25 cellular contexts compared by ENCODE assay signal in genomic region chr4:82969414-82969813, GRCh38.
"Had no signal": no experiment of that assay in that cellular context is flagged by ENCODE, and none has a peak within 500 bp of the region (broad histone marks: within the 10 kb centered on the region; RNA-seq: fewer than 3 reads in every experiment).

No MANE protein-coding gene starts in this region.

- ATAC-seq: activated CD4-positive, CD25-positive, alpha-beta regulatory T cell treated with anti-CD3 and anti-CD28 coated beads, Interleukin-2, amount 50 U/mL, for 24 hours; activated naive CD4-positive, alpha-beta T cell treated with anti-CD3 and anti-CD28 coated beads, Interleukin-2, amount 50 U/mL, for 72 hours; foreskin keratinocyte; left lung; naive thymus-derived CD8-positive, alpha-beta T cell had no signal

- H3K27me3 ChIP-seq: foreskin keratinocyte, left lung, neutrophil, ovary, spleen, vagina had no signal

- H3K27me3 Mint-ChIP-seq: activated CD4-positive, alpha-beta memory T cell treated with anti-CD3 and anti-CD28 coated beads, Interleukin-2, amount 10 ng/mL, durations not matched to agents 7 days and 5 days; activated CD4-positive, alpha-beta T cell treated with anti-CD3 and anti-CD28 coated beads, Interleukin-2, amount 10 ng/mL, durations not matched to agents 24 days and 14 days; brain; naive thymus-derived CD8-positive, alpha-beta T cell; type B pancreatic cell had no signal

- H3K27ac ChIP-seq: foreskin keratinocyte, left lung, neutrophil, ovary, prostate gland, spleen, thoracic aorta, vagina, VCaP had no signal

- H3K27ac Mint-ChIP-seq: activated CD4-positive, alpha-beta memory T cell treated with anti-CD3 and anti-CD28 coated beads, Interleukin-2, amount 10 ng/mL, durations not matched to agents 7 days and 5 days; activated CD4-positive, alpha-beta T cell treated with anti-CD3 and anti-CD28 coated beads, Interleukin-2, amount 10 ng/mL, durations not matched to agents 24 days and 14 days; activated T-helper 1 cell treated with anti-CD3 and anti-CD28 coated beads, Interleukin-12 subunit alpha, Interleukin-12 subunit beta, Interleukin-2, Interleukin-4 antibody, amounts not matched to agents 30 ng/mL and 10 ng/mL and 1 ng/mL, durations not matched to agents 14 hours and 24 hours and 36 hours; naive thymus-derived CD8-positive, alpha-beta T cell; type B pancreatic cell had no signal

- H3K9me3 ChIP-seq: left lung, neutrophil, ovary, prostate gland, spleen, thoracic aorta, vagina had no signal

- H3K9me3 Mint-ChIP-seq: activated CD4-positive, alpha-beta memory T cell treated with anti-CD3 and anti-CD28 coated beads, Interleukin-2, amount 10 ng/mL, durations not matched to agents 7 days and 5 days; activated CD4-positive, alpha-beta T cell treated with anti-CD3 and anti-CD28 coated beads, Interleukin-2, amount 10 ng/mL, durations not matched to agents 24 days and 14 days; activated naive CD4-positive, alpha-beta T cell treated with anti-CD3 and anti-CD28 coated beads, Interleukin-2, amount 50 U/mL, for 72 hours; activated T-helper 1 cell treated with anti-CD3 and anti-CD28 coated beads, Interleukin-12 subunit alpha, Interleukin-12 subunit beta, Interleukin-2, Interleukin-4 antibody, amounts not matched to agents 30 ng/mL and 10 ng/mL and 1 ng/mL, durations not matched to agents 14 hours and 24 hours and 36 hours; brain; naive thymus-derived CD8-positive, alpha-beta T cell; type B pancreatic cell had no signal

- H3K4me1 Mint-ChIP-seq: activated CD4-positive, alpha-beta memory T cell treated with anti-CD3 and anti-CD28 coated beads, Interleukin-2, amount 10 ng/mL, durations not matched to agents 7 days and 5 days; brain had no signal

- H3K4me3 Mint-ChIP-seq: activated CD4-positive, alpha-beta memory T cell treated with anti-CD3 and anti-CD28 coated beads, Interleukin-2, amount 10 ng/mL, durations not matched to agents 7 days and 5 days; activated CD4-positive, alpha-beta T cell treated with anti-CD3 and anti-CD28 coated beads, Interleukin-2, amount 10 ng/mL, durations not matched to agents 24 days and 14 days; activated T-helper 1 cell treated with anti-CD3 and anti-CD28 coated beads, Interleukin-12 subunit alpha, Interleukin-12 subunit beta, Interleukin-2, Interleukin-4 antibody, amounts not matched to agents 30 ng/mL and 10 ng/mL and 1 ng/mL, durations not matched to agents 14 hours and 24 hours and 36 hours; brain; naive thymus-derived CD8-positive, alpha-beta T cell; type B pancreatic cell had no signal

- DNase-seq: activated CD4-positive, alpha-beta memory T cell treated with anti-CD3 and anti-CD28 coated beads, Interleukin-2, amount 10 ng/mL, durations not matched to agents 7 days and 5 days; activated CD4-positive, alpha-beta T cell treated with anti-CD3 and anti-CD28 coated beads, Interleukin-2, amount 10 ng/mL, durations not matched to agents 24 days and 14 days; activated gamma-delta T cell; aorta; dermis blood vessel endothelial cell; effector CD8-positive, alpha-beta T cell; foreskin keratinocyte; left lung; naive thymus-derived CD8-positive, alpha-beta T cell; ovary; spleen; stimulated activated CD4-positive, alpha-beta T cell treated with anti-CD3 and anti-CD28 coated beads, Interleukin-4, amount 100 ng/mL, for 1 hour; stimulated activated naive CD4-positive, alpha-beta T cell had no signal

- H3K36me3 ChIP-seq: ovary, prostate gland had no signal

- H3K4me3 ChIP-seq: left lung, lung, ovary, prostate gland, spleen, thoracic aorta, vagina had no signal

- FAIRE-seq: keratinocyte had no signal

- H3K4me1 ChIP-seq: foreskin keratinocyte, left lung, prostate gland, spleen, vagina had no signal
